1 cellular context compared by ENCODE assay signal in genomic region chr3:161343540-161343939, GRCh38.
TF ChIP-seq lines count a peak whose summit lies in the region.

No MANE protein-coding gene starts in this region.

TF ChIP-seq in HepG2, 621 proteins besides CTCF, POLR2A, EP300 and RAD21 (continued from another document and continues in another):
- TF ChIP-seq SKIL (CRISPR knock-in tag; IDR thresholded peaks at IDR 0.05; ENCODE audit: borderline replicate concordance) (no peak), ETV5 (CRISPR knock-in tag; IDR thresholded peaks at IDR 0.05; ENCODE audit: borderline replicate concordance) (no peak), ZNF441 (CRISPR knock-in tag; IDR thresholded peaks at IDR 0.05; ENCODE audit: borderline replicate concordance) (no peak), POGK (CRISPR knock-in tag; conservative IDR thresholded peaks at IDR 0.05) (no peak), TCF7L2 (IDR thresholded peaks at IDR 0.05; ENCODE audit: low read depth, low read length) (no peak), NR2F2 (IDR thresholded peaks at IDR 0.05; ENCODE audit: borderline replicate concordance, low read depth) (peak; percentile 32; the same call in 1 of the 2 replicates), GRHL1 (CRISPR knock-in tag; conservative IDR thresholded peaks at IDR 0.05) (no peak), CREM (IDR thresholded peaks at IDR 0.05) (peak; percentile 18; the same call in 1 of the 2 replicates), CREM (CRISPR knock-in tag; IDR thresholded peaks at IDR 0.05) (no peak), ARID5B (CRISPR knock-in tag; IDR thresholded peaks at IDR 0.05) (peak; percentile 87), HMG20A (CRISPR knock-in tag; IDR thresholded peaks at IDR 0.05; ENCODE audit: borderline replicate concordance) (peak; percentile 55; the same call in 1 of the 2 replicates), ZNF33B (CRISPR knock-in tag; IDR thresholded peaks at IDR 0.05) (no peak), HDAC2 (CRISPR knock-in tag; IDR thresholded peaks at IDR 0.05) (peak; percentile 38; the same call in 1 of the 2 replicates), ZNF460 (CRISPR knock-in tag; IDR thresholded peaks at IDR 0.05; ENCODE audit: borderline replicate concordance) (no peak), HNF1B (CRISPR knock-in tag; IDR thresholded peaks at IDR 0.05) (no peak), AHDC1 (CRISPR knock-in tag; IDR thresholded peaks at IDR 0.05; ENCODE audit: borderline replicate concordance) (peak; percentile 62; the same call in 1 of the 2 replicates), ZNF746 (CRISPR knock-in tag; IDR thresholded peaks at IDR 0.05) (no peak), FOXA3 (CRISPR knock-in tag; IDR thresholded peaks at IDR 0.05) (peak; percentile 37; the same call in 1 of the 2 replicates), SOX13 (IDR thresholded peaks at IDR 0.05) (no peak), SOX13 (CRISPR knock-in tag; conservative IDR thresholded peaks at IDR 0.05 in 1 of 2, IDR thresholded peaks at IDR 0.05 in 1 of 2) (peak in 1 of 2 experiments; percentile 62; a peak in 2 of 4 replicates), KAT7 (CRISPR knock-in tag; IDR thresholded peaks at IDR 0.05; ENCODE audit: borderline replicate concordance) (no peak), PAXIP1 (CRISPR knock-in tag; conservative IDR thresholded peaks at IDR 0.05) (peak; percentile 58), PPARG (CRISPR knock-in tag; conservative IDR thresholded peaks at IDR 0.05) (peak; percentile 41; the same call in 1 of the 2 replicates), SNRNP70 (IDR thresholded peaks at IDR 0.05; ENCODE audit: low read depth, low read length) (no peak), ZNF713 (CRISPR knock-in tag; IDR thresholded peaks at IDR 0.05) (no peak), ZNF775 (CRISPR knock-in tag; IDR thresholded peaks at IDR 0.05; ENCODE audit: borderline replicate concordance) (no peak), E2F5 (CRISPR knock-in tag; conservative IDR thresholded peaks at IDR 0.05) (no peak), RARA (CRISPR knock-in tag; IDR thresholded peaks at IDR 0.05) (peak; percentile 86), ZBTB8A (CRISPR knock-in tag; IDR thresholded peaks at IDR 0.05; ENCODE audit: borderline replicate concordance, low read depth) (no peak), ZNF326 (CRISPR knock-in tag; IDR thresholded peaks at IDR 0.05; ENCODE audit: borderline replicate concordance) (no peak), ATAD3A (CRISPR knock-in tag; IDR thresholded peaks at IDR 0.05) (no peak), CEBPG (CRISPR knock-in tag; IDR thresholded peaks at IDR 0.05) (peak; percentile 6; the same call in 1 of the 2 replicates), THAP11 (CRISPR knock-in tag; IDR thresholded peaks at IDR 0.05) (no peak), ZNF20 (CRISPR knock-in tag; IDR thresholded peaks at IDR 0.05) (no peak), FOXJ3 (CRISPR knock-in tag; IDR thresholded peaks at IDR 0.05; ENCODE audit: borderline replicate concordance) (peak; percentile 70; the same call in 1 of the 2 replicates)
